Comparison of ENCODE assay signal across 1 cellular context in the genomic region with DNA sequence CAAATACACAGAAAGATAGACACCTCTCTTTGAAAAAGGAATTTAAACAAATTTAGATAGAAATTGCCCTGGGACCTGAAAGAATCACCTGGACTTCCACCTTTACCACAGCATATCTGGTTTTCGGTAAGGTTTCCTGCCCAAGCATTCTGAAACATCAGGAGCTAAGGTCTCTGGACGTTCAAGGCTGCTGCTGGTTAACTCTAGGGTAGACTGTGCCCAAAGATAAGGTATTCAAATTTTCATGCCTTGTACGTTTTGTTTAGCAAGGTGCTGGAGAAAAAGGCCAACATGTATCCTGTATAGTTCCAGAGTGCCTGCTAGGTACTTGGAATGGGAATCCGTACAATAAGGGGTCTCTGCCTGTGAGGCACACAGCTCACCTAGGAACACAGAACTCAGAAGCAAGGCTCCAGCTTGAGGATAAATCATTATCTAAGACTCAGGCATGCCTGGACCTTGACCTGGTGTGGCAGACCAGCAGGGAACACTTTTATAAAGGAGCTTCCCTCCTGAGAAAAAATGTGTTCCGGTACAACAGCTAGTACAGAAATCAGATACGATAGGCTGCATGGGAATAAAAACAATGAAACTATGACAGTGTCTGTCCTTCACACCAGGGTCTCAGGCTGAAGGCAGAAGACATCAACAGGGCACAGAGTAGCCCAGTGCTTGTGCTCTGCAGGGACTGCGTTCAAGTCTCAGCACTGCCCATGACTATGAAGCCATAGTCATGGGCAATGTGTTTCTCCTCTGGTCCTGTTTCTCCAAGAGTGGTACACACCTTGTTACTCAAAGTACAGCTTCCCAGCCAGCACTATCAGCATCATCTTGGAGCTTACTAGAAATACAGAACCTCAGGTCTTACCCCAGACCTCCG.
TF ChIP-seq lines count a peak whose summit lies in the region.

No MANE protein-coding gene starts in this region.

TF ChIP-seq in HepG2, 621 proteins besides CTCF, POLR2A, EP300 and RAD21:
- no peak for TF ChIP-seq ZNF331 (CRISPR knock-in tag; IDR thresholded peaks at IDR 0.05)
- TF ChIP-seq HNF4A (CRISPR knock-in tag; IDR thresholded peaks at IDR 0.05): peak; percentile 55; the same call in 1 of the 2 replicates
- TF ChIP-seq, protein P1, sequence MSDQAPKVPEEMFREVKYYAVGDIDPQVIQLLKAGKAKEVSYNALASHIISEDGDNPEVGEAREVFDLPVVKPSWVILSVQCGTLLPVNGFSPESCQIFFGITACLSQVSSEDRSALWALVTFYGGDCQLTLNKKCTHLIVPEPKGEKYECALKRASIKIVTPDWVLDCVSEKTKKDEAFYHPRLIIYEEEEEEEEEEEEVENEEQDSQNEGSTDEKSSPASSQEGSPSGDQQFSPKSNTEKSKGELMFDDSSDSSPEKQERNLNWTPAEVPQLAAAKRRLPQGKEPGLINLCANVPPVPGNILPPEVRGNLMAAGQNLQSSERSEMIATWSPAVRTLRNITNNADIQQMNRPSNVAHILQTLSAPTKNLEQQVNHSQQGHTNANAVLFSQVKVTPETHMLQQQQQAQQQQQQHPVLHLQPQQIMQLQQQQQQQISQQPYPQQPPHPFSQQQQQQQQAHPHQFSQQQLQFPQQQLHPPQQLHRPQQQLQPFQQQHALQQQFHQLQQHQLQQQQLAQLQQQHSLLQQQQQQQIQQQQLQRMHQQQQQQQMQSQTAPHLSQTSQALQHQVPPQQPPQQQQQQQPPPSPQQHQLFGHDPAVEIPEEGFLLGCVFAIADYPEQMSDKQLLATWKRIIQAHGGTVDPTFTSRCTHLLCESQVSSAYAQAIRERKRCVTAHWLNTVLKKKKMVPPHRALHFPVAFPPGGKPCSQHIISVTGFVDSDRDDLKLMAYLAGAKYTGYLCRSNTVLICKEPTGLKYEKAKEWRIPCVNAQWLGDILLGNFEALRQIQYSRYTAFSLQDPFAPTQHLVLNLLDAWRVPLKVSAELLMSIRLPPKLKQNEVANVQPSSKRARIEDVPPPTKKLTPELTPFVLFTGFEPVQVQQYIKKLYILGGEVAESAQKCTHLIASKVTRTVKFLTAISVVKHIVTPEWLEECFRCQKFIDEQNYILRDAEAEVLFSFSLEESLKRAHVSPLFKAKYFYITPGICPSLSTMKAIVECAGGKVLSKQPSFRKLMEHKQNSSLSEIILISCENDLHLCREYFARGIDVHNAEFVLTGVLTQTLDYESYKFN (CRISPR knock-in tag; conservative IDR thresholded peaks at IDR 0.05): peak; percentile 22; the same call in 1 of the 2 replicates
TF ChIP-seq in HepG2: peak in this region for 2.
